8 cellular contexts compared by ENCODE assay signal in genomic region chr12:110269622-110270124, GRCh38. TPM values are rescaled to one million over a fixed set of nuclear protein-coding genes. Genes with fewer than 3 reads are reported as not detected.
DNase-seq lines count a peak whose midpoint lies in the region; ATAC-seq, FAIRE-seq and TF ChIP-seq lines count a peak whose summit lies in the region.

No MANE protein-coding gene starts in this region.

- no peak for FAIRE-seq in pancreas (lab: Jason Lieb, UNC)

- no peaks in the 10 kb centered on the region for H3K9me3 ChIP-seq in pancreas

- 58 to 63% methylated on average over 8 of the region's 8 CpGs for WGBS in pancreas, 2 donors

- intact Hi-C loops in pancreas (cut with DNase I), result no loop called here

- TF ChIP-seq CTCF in pancreas (IDR thresholded peaks at IDR 0.05), result no peak

- no peak overlapping the region for H3K4me3 ChIP-seq in pancreas

- H3K27me3 Mint-ChIP-seq in stimulated activated naive B cell treated with anti-CD40 and anti-IgM and Interleukin-4, amounts not matched to agents 10 μg/mL and 1 μg/mL and 100 μg/mL, for 72 hours, result peaks cover 15 to 24% of the 10 kb centered on the region in 2 donors

- peak; percentile 83 for DNase-seq in EL
- peak; percentile 85 for DNase-seq in RPMI7951 (ENCODE audit: low read depth)
- DNase-seq in fibroblast of peridontal ligament (ENCODE audit: extremely low read depth), result peak; percentile 81
- DNase-seq in pancreas, result no peak
- DNase-seq in caudate nucleus (lab: John Stamatoyannopoulos, UW), result no peak
- DNase-seq in effector CD8-positive, alpha-beta T cell (lab: John Stamatoyannopoulos, UW), result no peak
- no peak for DNase-seq in NCI-H187 (lab: John Stamatoyannopoulos, UW)
- DNase-seq in stimulated activated naive B cell treated with anti-CD40 and anti-IgM and Interleukin-4, amounts not matched to agents 10 μg/mL and 1 μg/mL and 100 μg/mL, for 72 hours, result no peak

- H3K27ac Mint-ChIP-seq in stimulated activated naive B cell treated with anti-CD40 and anti-IgM and Interleukin-4, amounts not matched to agents 10 μg/mL and 1 μg/mL and 100 μg/mL, for 72 hours, result no peak overlapping the region

- no peak overlapping the region for H3K4me3 Mint-ChIP-seq in stimulated activated naive B cell treated with anti-CD40 and anti-IgM and Interleukin-4, amounts not matched to agents 10 μg/mL and 1 μg/mL and 100 μg/mL, for 72 hours

- H3K27me3 ChIP-seq in pancreas, result no peaks in the 10 kb centered on the region

- H3K4me1 ChIP-seq in pancreas, result peaks cover 0 to 9% (median 0%) of the 10 kb centered on the region in 3 donors

- peak in 3 of 4 donors; percentile 9 to 73 (median 61) for ATAC-seq in pancreas
- no peak for ATAC-seq in stimulated activated naive B cell treated with anti-CD40 and anti-IgM and Interleukin-4, amounts not matched to agents 10 μg/mL and 1 μg/mL and 100 μg/mL, for 72 hours (replicated peaks)

- no peaks in the 10 kb centered on the region for H3K36me3 Mint-ChIP-seq in stimulated activated naive B cell treated with anti-CD40 and anti-IgM and Interleukin-4, amounts not matched to agents 10 μg/mL and 1 μg/mL and 100 μg/mL, for 72 hours

- H3K36me3 ChIP-seq in pancreas, result no peaks in the 10 kb centered on the region

- no peaks in the 10 kb centered on the region for H3K4me1 Mint-ChIP-seq in stimulated activated naive B cell treated with anti-CD40 and anti-IgM and Interleukin-4, amounts not matched to agents 10 μg/mL and 1 μg/mL and 100 μg/mL, for 72 hours

- H3K9me3 Mint-ChIP-seq in stimulated activated naive B cell treated with anti-CD40 and anti-IgM and Interleukin-4, amounts not matched to agents 10 μg/mL and 1 μg/mL and 100 μg/mL, for 72 hours, result no peaks in the 10 kb centered on the region

- no peak overlapping the region for H3K27ac ChIP-seq in pancreas
- no peak overlapping the region for H3K27ac ChIP-seq in caudate nucleus (ENCODE audit: low read depth, low read length)

RNA-seq across cellular contexts. Expression of gene ATP2A2, which starts 11.4 kb away (rescaled TPM):
- total RNA-seq in RPMI7951 (2014; rRNA removed; shearing (Covaris generic)), result 68.5 and 75.7 TPM in 2 replicates
- 10 to 100 TPM; 35.0 to 79.7 (median 60.3) TPM for total RNA-seq in pancreas
- polyA plus RNA-seq in pancreas, result 10 to 100 TPM; 16.3 to 36.7 TPM

Comparison
In these comparisons a context has a peak if more than half of its experiments do, and no peak if none do; other contexts are left out.
1. DNase-seq: peak in EL (single experiment), RPMI7951 (single experiment) and fibroblast of peridontal ligament (single experiment); none in pancreas (0 of 6), caudate nucleus (0 of 61), effector CD8-positive, alpha-beta T cell (single experiment), NCI-H187 (0 of 2) and stimulated activated naive B cell treated with anti-CD40 and anti-IgM and Interleukin-4, amounts not matched to agents 10 μg/mL and 1 μg/mL and 100 μg/mL, for 72 hours (single experiment).
2. ATAC-seq: peak in pancreas (3 of 4); none in stimulated activated naive B cell treated with anti-CD40 and anti-IgM and Interleukin-4, amounts not matched to agents 10 μg/mL and 1 μg/mL and 100 μg/mL, for 72 hours (0 of 2).